1 cellular context compared by ENCODE assay signal in genomic region chr4:56186808-56187523, GRCh38.
TF ChIP-seq lines count a peak whose summit lies in the region.

No MANE protein-coding gene starts in this region.

TF ChIP-seq in HepG2, 621 proteins besides CTCF, POLR2A, EP300 and RAD21 (continued from another document):
- no peak for TF ChIP-seq CSRNP2 (CRISPR knock-in tag; conservative IDR thresholded peaks at IDR 0.05; ENCODE audit: low read depth)
- TF ChIP-seq SOX6 (IDR thresholded peaks at IDR 0.05), result no peak
- no peak for TF ChIP-seq SOX6 (CRISPR knock-in tag; IDR thresholded peaks at IDR 0.05)
- TF ChIP-seq TSC22D2 (CRISPR knock-in tag; IDR thresholded peaks at IDR 0.05; ENCODE audit: borderline replicate concordance), result no peak
TF ChIP-seq in HepG2: peak in this region for 1.
